ENCODE assay signal across 21 cellular contexts in the genomic region with DNA sequence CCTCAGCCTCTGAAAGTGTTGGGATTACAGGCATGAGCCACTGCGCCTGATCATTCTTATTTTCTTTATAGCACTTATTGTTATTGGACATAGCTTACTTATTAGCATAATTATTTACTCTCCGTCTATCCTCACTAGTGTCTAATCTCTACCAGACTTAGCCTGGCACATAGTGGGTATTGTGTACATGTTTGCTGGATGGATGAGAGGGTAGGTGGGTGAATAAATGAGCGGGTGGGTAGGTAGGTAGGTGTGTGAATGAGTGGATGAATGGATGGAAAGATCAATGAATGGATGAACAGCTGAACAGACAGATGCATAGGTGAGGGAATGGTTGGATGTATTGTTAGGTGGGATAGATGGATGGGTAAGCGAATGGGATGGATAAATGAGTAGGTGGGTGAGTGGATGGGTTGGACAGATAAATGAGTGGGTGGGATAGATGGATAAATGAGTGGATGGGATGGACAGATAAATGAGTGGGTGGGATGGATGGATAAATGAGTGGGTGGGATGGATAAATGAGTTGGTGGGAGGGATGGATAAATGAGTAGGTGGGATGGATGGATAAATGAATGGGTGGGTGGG. TPM values are rescaled to one million over a fixed set of nuclear protein-coding genes. Genes with fewer than 3 reads are reported as not detected.
"Had no signal": no experiment of that assay in that cellular context is flagged by ENCODE, and none has a peak within 500 bp of the region (broad histone marks: within the 10 kb centered on the region; RNA-seq: fewer than 3 reads in every experiment).

No MANE protein-coding gene starts in this region.

- H3K4me1 Mint-ChIP-seq: activated CD4-positive, alpha-beta T cell treated with anti-CD3 and anti-CD28 coated beads, Interleukin-2, amount 10 ng/mL, durations not matched to agents 7 days and 5 days; activated naive CD8-positive, alpha-beta T cell treated with anti-CD3 and anti-CD28 coated beads, Interleukin-2, amount 10 ng/mL, durations not matched to agents 7 days and 5 days had no signal

- H3K4me1 ChIP-seq: breast epithelium, Peyer's patch had no signal

- H3K9me3 ChIP-seq: breast epithelium, Peyer's patch had no signal

- H3K36me3 ChIP-seq: breast epithelium had no signal

- H3K4me3 Mint-ChIP-seq: activated CD4-positive, alpha-beta T cell treated with anti-CD3 and anti-CD28 coated beads, Interleukin-2, amount 10 ng/mL, durations not matched to agents 7 days and 5 days; activated naive CD8-positive, alpha-beta T cell treated with anti-CD3 and anti-CD28 coated beads, Interleukin-2, amount 10 ng/mL, durations not matched to agents 7 days and 5 days; activated T-cell treated with anti-CD3 and anti-CD28 coated beads, Interleukin-2, amount 50 U/mL, for 4 hours; T-helper 1 cell treated with Interleukin-12 subunit alpha and Interleukin-12 subunit beta and Interleukin-4 antibody, amounts not matched to agents 30 μg/mL and 1 μg/mL, for 36 hours had no signal

- H3K27me3 ChIP-seq: breast epithelium, Peyer's patch had no signal

- ATAC-seq: activated CD4-positive, CD25-positive, alpha-beta regulatory T cell treated with anti-CD3 and anti-CD28 coated beads, Interleukin-2, amount 50 U/mL, for 24 hours; activated T-cell treated with anti-CD3 and anti-CD28 coated beads, Interleukin-2, amount 50 U/mL, for 4 hours had no signal

- H3K4me3 ChIP-seq: breast epithelium, Peyer's patch had no signal

- H3K36me3 Mint-ChIP-seq: activated naive CD8-positive, alpha-beta T cell treated with anti-CD3 and anti-CD28 coated beads, Interleukin-2, amount 10 ng/mL, durations not matched to agents 7 days and 5 days had no signal

- DNase-seq: activated CD4-positive, alpha-beta T cell treated with anti-CD3 and anti-CD28 coated beads, Interleukin-2, amount 10 ng/mL, durations not matched to agents 7 days and 5 days; activated CD8-positive, alpha-beta memory T cell treated with anti-CD3 and anti-CD28 coated beads for 24 hours; activated naive CD8-positive, alpha-beta T cell treated with anti-CD3 and anti-CD28 coated beads, Interleukin-2, amount 10 ng/mL, durations not matched to agents 7 days and 5 days; activated T-cell treated with anti-CD3 and anti-CD28 coated beads, Interleukin-2, amount 50 U/mL, for 4 hours; aorta; caudate nucleus; Karpas-422; MM.1S; NCI-H1105; NCI-H1436 treated with DMSO at 0.1 percent for 48 hours; NCI-H187; NCI-H2081; NCI-H510A treated with DMSO at 0.1 percent for 48 hours; NCI-H69; NK-92 treated with Interleukin-12 subunit alpha and Interleukin-12 subunit beta, amount 100 ng/mL, for 24 hours; Peyer's patch; SHP77 treated with DMSO at 0.1 percent for 48 hours had no signal

- H3K27ac ChIP-seq: breast epithelium, Peyer's patch had no signal

- H3K27ac Mint-ChIP-seq: activated CD4-positive, alpha-beta T cell treated with anti-CD3 and anti-CD28 coated beads, Interleukin-2, amount 10 ng/mL, durations not matched to agents 7 days and 5 days; activated naive CD8-positive, alpha-beta T cell treated with anti-CD3 and anti-CD28 coated beads, Interleukin-2, amount 10 ng/mL, durations not matched to agents 7 days and 5 days; T-helper 1 cell treated with Interleukin-12 subunit alpha and Interleukin-12 subunit beta and Interleukin-4 antibody, amounts not matched to agents 30 μg/mL and 1 μg/mL, for 36 hours had no signal

- H3K27me3 Mint-ChIP-seq: activated CD4-positive, alpha-beta T cell treated with anti-CD3 and anti-CD28 coated beads, Interleukin-2, amount 10 ng/mL, durations not matched to agents 7 days and 5 days; activated naive CD8-positive, alpha-beta T cell treated with anti-CD3 and anti-CD28 coated beads, Interleukin-2, amount 10 ng/mL, durations not matched to agents 7 days and 5 days had no signal

RNA-seq across cellular contexts. Expression of gene ABCC6, which starts 51.9 kb away (rescaled TPM):
- total RNA-seq: activated CD4-positive, alpha-beta T cell treated with anti-CD3 and anti-CD28 coated beads, Interleukin-2, amount 10 ng/mL, durations not matched to agents 7 days and 5 days; activated naive CD8-positive, alpha-beta T cell treated with anti-CD3 and anti-CD28 coated beads, Interleukin-2, amount 10 ng/mL, durations not matched to agents 7 days and 5 days; activated T-cell treated with anti-CD3 and anti-CD28 coated beads, Interleukin-2, amount 50 U/mL, for 4 hours; SK-MEL-5 had no signal
